In genomic region chr18:9619545-9619944, GRCh38 we compare ENCODE assay signal across 13 cellular contexts. TPM values are rescaled to one million over a fixed set of nuclear protein-coding genes. Genes with fewer than 3 reads are reported as not detected.
DNase-seq lines count a peak whose midpoint lies in the region; ATAC-seq and TF ChIP-seq lines count a peak whose summit lies in the region.
"Had no signal": no experiment of that assay in that cellular context is flagged by ENCODE, and none has a peak within 500 bp of the region (broad histone marks: within the 10 kb centered on the region; RNA-seq: fewer than 3 reads in every experiment).

No MANE protein-coding gene starts in this region.

- H3K4me1 ChIP-seq in Loucy (ENCODE audit: insufficient read depth, low read length, poor library complexity, severe bottlenecking): peaks cover 24% of the 10 kb centered on the region

- no peak overlapping the region for H2AFZ ChIP-seq in Loucy (ENCODE audit: low read length)

- H3K4me2 ChIP-seq in Loucy (ENCODE audit: low read depth, low read length, poor library complexity, severe bottlenecking): peak overlapping the region; percentile 31

- no peaks in the 10 kb centered on the region for H4K20me1 ChIP-seq in Loucy (ENCODE audit: insufficient read depth, low read length, poor library complexity, severe bottlenecking)

- H3K4me3 ChIP-seq in Loucy (ENCODE audit: low read length, poor library complexity, severe bottlenecking) (no peak overlapping the region), astrocyte of the cerebellum (ENCODE audit: low read depth, low read length) (no peak overlapping the region)
- H3K4me3 ChIP-seq: sigmoid colon had no signal

- H3K9me3 ChIP-seq in Loucy (ENCODE audit: insufficient read depth, low read depth, low read length): no peaks in the 10 kb centered on the region
- H3K9me3 ChIP-seq: sigmoid colon had no signal

- ATAC-seq in HG03571 (IDR thresholded peaks at IDR 0.05; ENCODE audit: unreplicated experiment): no peak

- in situ Hi-C loops in astrocyte of the cerebellum (cut with HindIII; ENCODE audit: low sequenced_read_pairs): loop anchor here (5.0 kb wide), 1 partner anchor 43 kb away; no protein-coding TSS in a partner anchor

- no peak overlapping the region for H3K9ac ChIP-seq in Loucy (ENCODE audit: low read depth, low read length, poor library complexity, severe bottlenecking)

- TF ChIP-seq CTCF in Loucy (conservative IDR thresholded peaks at IDR 0.05; ENCODE audit: low read length) (no peak), astrocyte of the cerebellum (IDR thresholded peaks at IDR 0.05; ENCODE audit: low read depth, low read length, missing control alignments) (no peak)

- H3K79me2 ChIP-seq in Loucy (ENCODE audit: insufficient read depth, low read length): peaks cover 8% of the 10 kb centered on the region; the same call in 1 of the 2 replicates

- DNase-seq in Daoy (ENCODE audit: low read depth) (peak; percentile 65), astrocyte of the cerebellum (ENCODE audit: low read depth) (peak; percentile 51), kidney tubule cell (ENCODE audit: low spot score) (peak; percentile 66), NCI-H2029 treated with DMSO at 0.1 percent for 48 hours (lab: John Stamatoyannopoulos, UW) (no peak), cortex of kidney (lab: John Stamatoyannopoulos, UW) (no peak), LoVo (ENCODE audit: low spot score) (no peak)
- DNase-seq: activated naive CD4-positive, alpha-beta T cell treated with Interleukin-2 at 50 U/mL for 16 hours; DMS79 treated with DMSO at 0.1 percent for 48 hours; mesendoderm; sigmoid colon; T-helper 9 cell had no signal

- no peaks in the 10 kb centered on the region for H3K9me2 ChIP-seq in Loucy (replicated peaks; ENCODE audit: low read depth, low read length)

- peaks cover 9% of the 10 kb centered on the region; the same call in 1 of the 2 replicates for H3F3A ChIP-seq in Loucy (ENCODE audit: low read depth)

- no peaks in the 10 kb centered on the region for H3K27me3 ChIP-seq in Loucy (ENCODE audit: insufficient read depth, low read length, poor library complexity, severe bottlenecking)
- H3K27me3 ChIP-seq: sigmoid colon had no signal

- no peaks in the 10 kb centered on the region for H3K36me3 ChIP-seq in Loucy (ENCODE audit: insufficient read depth, low read length)
- H3K36me3 ChIP-seq: sigmoid colon had no signal

RNA-seq across cellular contexts. Expression of gene PPP4R1, which starts 5.2 kb away (rescaled TPM):
- total RNA-seq in Daoy (2014; rRNA removed; shearing (Covaris generic)): 31.0 and 43.8 TPM in 2 replicates

Comparison
In these comparisons a context has a peak if more than half of its experiments do, and no peak if none do; other contexts are left out.
1. DNase-seq: peak in Daoy (single experiment), astrocyte of the cerebellum (single experiment) and kidney tubule cell (single experiment); none in NCI-H2029 treated with DMSO at 0.1 percent for 48 hours (single experiment), cortex of kidney (single experiment) and LoVo (single experiment).